14 cellular contexts compared by ENCODE assay signal in the genomic region with DNA sequence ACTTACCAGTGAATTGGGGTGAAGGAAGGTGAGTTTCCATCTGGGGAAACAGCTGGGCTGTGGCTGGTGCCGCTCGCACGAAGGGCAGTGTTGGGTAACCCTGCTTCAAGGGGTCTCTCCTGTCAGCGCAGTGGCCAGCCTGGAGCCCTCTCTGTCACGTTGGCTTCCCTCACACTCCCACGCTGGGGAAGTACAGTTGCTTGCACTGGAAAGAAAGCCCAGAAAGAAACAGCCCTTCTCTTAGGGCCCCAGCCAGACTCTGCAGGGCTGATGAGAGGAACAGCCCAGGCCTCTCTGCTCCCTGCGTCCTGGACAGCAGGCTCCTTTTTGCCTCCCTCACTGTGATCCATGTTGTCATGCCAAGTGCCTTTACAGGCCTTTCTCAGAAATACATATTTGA. TPM values are rescaled to one million over a fixed set of nuclear protein-coding genes. Genes with fewer than 3 reads are reported as not detected.
DNase-seq lines count a peak whose midpoint lies in the region; ATAC-seq and TF ChIP-seq lines count a peak whose summit lies in the region.
"Had no signal": no experiment of that assay in that cellular context is flagged by ENCODE, and none has a peak within 500 bp of the region (broad histone marks: within the 10 kb centered on the region; RNA-seq: fewer than 3 reads in every experiment).

No MANE protein-coding gene starts in this region.

- H3K27me3 ChIP-seq in breast epithelium, result no peaks in the 10 kb centered on the region
- peaks cover 0 to 3% (median 0%) of the 10 kb centered on the region in 5 donors for H3K27me3 ChIP-seq in subcutaneous abdominal adipose tissue (ENCODE audit: control insufficient read depth in 5 of 5, insufficient read depth in 4 of 5, low read length in 5 of 5)

- H3K9me3 ChIP-seq in breast epithelium, result no peaks in the 10 kb centered on the region
- no peaks in the 10 kb centered on the region for H3K9me3 ChIP-seq in subcutaneous abdominal adipose tissue (ENCODE audit: control insufficient read depth in 5 of 5, low read length in 5 of 5)

- TF ChIP-seq CTCF in breast epithelium (IDR thresholded peaks at IDR 0.05), result no peak

- H3K9ac ChIP-seq in subcutaneous abdominal adipose tissue (ENCODE audit: low read length in 5 of 5), result peak overlapping the region in 4 of 5 donors; percentile 7 to 71 (median 38)

- peak; percentile 3 for DNase-seq in NOMO-1 treated with DMSO at 0.1 percent for 48 hours (lab: John Stamatoyannopoulos, UW; ENCODE audit: unreplicated experiment)
- DNase-seq in NOMO-1 treated with dmso at 0.1 percent for 144 hours (lab: John Stamatoyannopoulos, UW; ENCODE audit: unreplicated experiment), result no peak
- no peak for DNase-seq in breast epithelium (ENCODE audit: low spot score in 2 of 2)
- peak; percentile 78 for DNase-seq in left kidney (ENCODE audit: low read depth, low spot score)
- no peak for DNase-seq in 8988T
- DNase-seq: activated effector memory CD4-positive, alpha-beta T cell treated with Interleukin-2 at 50 U/mL for 16 hours; DMS79; H9; left colon; NCI-H1694 had no signal

- H3K4me3 ChIP-seq in breast epithelium, result no peak overlapping the region
- H3K4me3 ChIP-seq in subcutaneous abdominal adipose tissue (ENCODE audit: low read depth in 1 of 5, low read length in 5 of 5), result no peak overlapping the region

- no peak for TF ChIP-seq POLR2A in breast epithelium (IDR thresholded peaks at IDR 0.05)

- H3K4me1 ChIP-seq in breast epithelium (peaks cover 0 to 4% of the 10 kb centered on the region in 2 donors), subcutaneous abdominal adipose tissue (ENCODE audit: control insufficient read depth in 5 of 5, insufficient read depth in 5 of 5, low read length in 5 of 5) (peaks cover 31 to 67% (median 53%) of the 10 kb centered on the region in 5 donors)

- ATAC-seq in GM18868 (IDR thresholded peaks at IDR 0.05; ENCODE audit: unreplicated experiment), result no peak
- no peak for ATAC-seq in HG03571 (IDR thresholded peaks at IDR 0.05; ENCODE audit: unreplicated experiment)
- ATAC-seq: left colon had no signal

- H3K36me3 ChIP-seq in breast epithelium (no peaks in the 10 kb centered on the region), subcutaneous abdominal adipose tissue (ENCODE audit: control insufficient read depth in 5 of 5, insufficient read depth in 5 of 5, low read length in 5 of 5) (peaks cover 0 to 25% (median 6%) of the 10 kb centered on the region in 5 donors)

- H3K27ac ChIP-seq in breast epithelium (peak overlapping the region; percentile 34 to 93), subcutaneous abdominal adipose tissue (ENCODE audit: low read depth, low read length) (peak overlapping the region; percentile 98)
- H3K27ac ChIP-seq: 22Rv1 had no signal

- intact Hi-C loops in breast epithelium (cut with DNase I; ENCODE audit: low total_unique reads), result no loop called here

RNA-seq across cellular contexts. Expression of a gene that starts 40.3 kb away (rescaled TPM):
- 100 to 1,000 TPM in 1 of 3 donors, 10 to 100 TPM in 2; 74.6 to 128 (median 88.8) TPM for total RNA-seq in breast epithelium

Comparison
In these comparisons a context has a peak if more than half of its experiments do, and no peak if none do; other contexts are left out.
1. DNase-seq: peak in NOMO-1 treated with DMSO at 0.1 percent for 48 hours (single experiment) and left kidney (single experiment); none in NOMO-1 treated with dmso at 0.1 percent for 144 hours (single experiment), breast epithelium (0 of 2) and 8988T (single experiment).